Comparison of ENCODE assay signal across 18 cellular contexts in the genomic region with DNA sequence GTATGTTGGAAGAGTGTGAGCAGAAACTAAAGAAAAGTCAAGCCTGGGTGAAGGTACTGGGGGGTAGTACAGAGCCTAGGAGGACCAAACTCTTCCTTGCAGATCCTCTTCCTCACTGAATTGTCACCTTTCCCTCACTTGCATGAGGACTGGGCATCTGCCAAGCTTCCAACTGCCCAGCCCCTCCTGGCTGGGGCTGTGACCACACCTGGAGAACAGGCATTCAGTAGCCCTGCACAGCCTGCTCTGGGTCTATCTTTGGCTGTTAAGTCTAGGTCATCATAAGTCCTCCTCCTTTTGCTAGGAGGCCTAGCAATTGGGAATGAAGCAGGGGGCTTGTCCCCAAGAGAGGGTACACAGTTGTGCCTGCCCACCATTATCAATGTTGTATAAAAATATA. TPM values are rescaled to one million over a fixed set of nuclear protein-coding genes. Genes with fewer than 3 reads are reported as not detected.
A peak's percentile ranks its signal among the peaks of the same experiment; 100 is the strongest.
DNase-seq lines count a peak whose midpoint lies in the region; FAIRE-seq and TF ChIP-seq lines count a peak whose summit lies in the region.
"Had no signal": no experiment of that assay in that cellular context is flagged by ENCODE, and none has a peak within 500 bp of the region (broad histone marks: within the 10 kb centered on the region; RNA-seq: fewer than 3 reads in every experiment).

No MANE protein-coding gene starts in this region.

- no peak overlapping the region for H3K9ac ChIP-seq in parathyroid adenoma

- H3K27ac Mint-ChIP-seq in activated CD4-positive, alpha-beta T cell treated with anti-CD3 and anti-CD28 coated beads, Interleukin-2, amount 10 ng/mL, durations not matched to agents 24 days and 14 days = peak overlapping the region; percentile 41
- H3K27ac Mint-ChIP-seq in activated CD4-positive, alpha-beta T cell treated with anti-CD3 and anti-CD28 coated beads, Interleukin-2, amount 10 ng/mL, durations not matched to agents 7 days and 5 days = no peak overlapping the region
- peak overlapping the region; percentile 56 to 87 (median 64) for H3K27ac Mint-ChIP-seq in CD8-positive, alpha-beta memory T cell
- H3K27ac Mint-ChIP-seq in brain = peak overlapping the region; percentile 14 to 90 (median 57)

- H3K79me2 ChIP-seq in parathyroid adenoma = peaks cover 20% of the 10 kb centered on the region

- CTCF ChIA-PET in activated CD4-positive, alpha-beta T cell treated with anti-CD3 and anti-CD28 coated beads, Interleukin-2, amount 10 ng/mL, durations not matched to agents 7 days and 5 days (lab: Charles Lee) = no interaction called here
- CTCF ChIA-PET in CD8-positive, alpha-beta memory T cell (lab: Charles Lee) = interaction anchor here (1.7 kb wide), 1 partner anchor 55 kb away, joined by 3 read pairs; a partner anchor contains a TSS

- peaks cover 15% of the 10 kb centered on the region for H3K4me1 ChIP-seq in CD8-positive, alpha-beta memory T cell (ENCODE audit: insufficient read depth, low read length)
- H3K4me1 ChIP-seq in parathyroid adenoma = peaks cover 7% of the 10 kb centered on the region

- peak; percentile 49 for DNase-seq in activated CD4-positive, alpha-beta T cell treated with anti-CD3 and anti-CD28 coated beads, Interleukin-2, amount 10 ng/mL, durations not matched to agents 24 days and 14 days
- no peak for DNase-seq in activated CD4-positive, alpha-beta T cell treated with anti-CD3 and anti-CD28 coated beads, Interleukin-2, amount 10 ng/mL, durations not matched to agents 7 days and 5 days
- DNase-seq in CD8-positive, alpha-beta memory T cell = no peak
- DNase-seq in DMS79 (lab: John Stamatoyannopoulos, UW) = no peak
- no peak for DNase-seq in H54 (ENCODE audit: insufficient read length, low spot score)
- DNase-seq in mucosa of gallbladder (ENCODE audit: low spot score) = no peak
- DNase-seq: activated CD4-positive, alpha-beta T cell treated with anti-CD3 and anti-CD28 coated beads, Interleukin-2, amount 50 U/mL, for 4 hours; GDM1; H7; left ventricle myocardium inferior; NCI-H1105; NCI-H524 treated with DMSO at 0.1 percent for 48 hours; Right ventricle myocardium superior; stimulated activated CD4-positive, alpha-beta T cell treated with anti-CD3 and anti-CD28 coated beads, Interleukin-1b, Interleukin-23, amount 100 ng/mL, for 48 hours; uterus had no signal

- H3K27ac ChIP-seq in CD8-positive, alpha-beta memory T cell (ENCODE audit: low read depth, low read length) = no peak overlapping the region
- H3K27ac ChIP-seq in parathyroid adenoma = peak overlapping the region; percentile 18
- H3K27ac ChIP-seq: left ventricle myocardium inferior had no signal

- H3K4me3 Mint-ChIP-seq in activated CD4-positive, alpha-beta T cell treated with anti-CD3 and anti-CD28 coated beads, Interleukin-2, amount 10 ng/mL, durations not matched to agents 24 days and 14 days = no peak overlapping the region
- no peak overlapping the region for H3K4me3 Mint-ChIP-seq in activated CD4-positive, alpha-beta T cell treated with anti-CD3 and anti-CD28 coated beads, Interleukin-2, amount 10 ng/mL, durations not matched to agents 7 days and 5 days
- no peak overlapping the region for H3K4me3 Mint-ChIP-seq in CD8-positive, alpha-beta memory T cell
- no peak overlapping the region for H3K4me3 Mint-ChIP-seq in brain

- no peaks in the 10 kb centered on the region for H3K27me3 Mint-ChIP-seq in activated CD4-positive, alpha-beta T cell treated with anti-CD3 and anti-CD28 coated beads, Interleukin-2, amount 10 ng/mL, durations not matched to agents 24 days and 14 days
- H3K27me3 Mint-ChIP-seq in activated CD4-positive, alpha-beta T cell treated with anti-CD3 and anti-CD28 coated beads, Interleukin-2, amount 10 ng/mL, durations not matched to agents 7 days and 5 days = no peaks in the 10 kb centered on the region
- no peaks in the 10 kb centered on the region for H3K27me3 Mint-ChIP-seq in CD8-positive, alpha-beta memory T cell
- no peaks in the 10 kb centered on the region for H3K27me3 Mint-ChIP-seq in brain

- H3K9me3 Mint-ChIP-seq in activated CD4-positive, alpha-beta T cell treated with anti-CD3 and anti-CD28 coated beads, Interleukin-2, amount 10 ng/mL, durations not matched to agents 24 days and 14 days = no peaks in the 10 kb centered on the region
- H3K9me3 Mint-ChIP-seq in activated CD4-positive, alpha-beta T cell treated with anti-CD3 and anti-CD28 coated beads, Interleukin-2, amount 10 ng/mL, durations not matched to agents 7 days and 5 days = no peaks in the 10 kb centered on the region
- no peaks in the 10 kb centered on the region for H3K9me3 Mint-ChIP-seq in CD8-positive, alpha-beta memory T cell
- peaks cover 0 to 2% (median 0%) of the 10 kb centered on the region in 5 experiments for H3K9me3 Mint-ChIP-seq in brain

- H2AFZ ChIP-seq in parathyroid adenoma = no peak overlapping the region

- no peaks in the 10 kb centered on the region for H3K27me3 ChIP-seq in CD8-positive, alpha-beta memory T cell (ENCODE audit: insufficient read depth, low read length, poor library complexity, severe bottlenecking)
- H3K27me3 ChIP-seq in parathyroid adenoma (ENCODE audit: control insufficient read depth, insufficient read depth, low read length) = no peaks in the 10 kb centered on the region
- H3K27me3 ChIP-seq: uterus had no signal

- no peak for TF ChIP-seq CTCF in brain (conservative IDR thresholded peaks at IDR 0.05)
- TF ChIP-seq CTCF in parathyroid adenoma (IDR thresholded peaks at IDR 0.05) = no peak

- no peak for FAIRE-seq in H54 (lab: Jason Lieb, UNC)
- FAIRE-seq: A204.1 had no signal

- no peak for TF ChIP-seq POLR2A in H54 (IDR thresholded peaks at IDR 0.05; ENCODE audit: low read depth, low read length)

- H3K9me3 ChIP-seq in CD8-positive, alpha-beta memory T cell (ENCODE audit: low read length) = no peaks in the 10 kb centered on the region
- no peaks in the 10 kb centered on the region for H3K9me3 ChIP-seq in parathyroid adenoma (ENCODE audit: control insufficient read depth, low read length)
- H3K9me3 ChIP-seq: left ventricle myocardium inferior, uterus had no signal

- intact Hi-C loops in activated CD4-positive, alpha-beta T cell treated with anti-CD3 and anti-CD28 coated beads, Interleukin-2, amount 10 ng/mL, durations not matched to agents 24 days and 14 days (cut with micrococcal nuclease) = no loop called here

- H3K36me3 ChIP-seq in CD8-positive, alpha-beta memory T cell (ENCODE audit: insufficient read depth, low read length) = peaks cover 31% of the 10 kb centered on the region
- H3K36me3 ChIP-seq in parathyroid adenoma (ENCODE audit: control insufficient read depth, insufficient read depth, low read length) = no peaks in the 10 kb centered on the region
- H3K36me3 ChIP-seq: uterus had no signal

- peaks cover 44% of the 10 kb centered on the region for H3K36me3 Mint-ChIP-seq in activated CD4-positive, alpha-beta T cell treated with anti-CD3 and anti-CD28 coated beads, Interleukin-2, amount 10 ng/mL, durations not matched to agents 24 days and 14 days (ENCODE audit: low read depth)
- H3K36me3 Mint-ChIP-seq in activated CD4-positive, alpha-beta T cell treated with anti-CD3 and anti-CD28 coated beads, Interleukin-2, amount 10 ng/mL, durations not matched to agents 7 days and 5 days (ENCODE audit: low read depth) = peaks cover 45% of the 10 kb centered on the region
- peaks cover 0 to 66% (median 11%) of the 10 kb centered on the region in 3 donors for H3K36me3 Mint-ChIP-seq in CD8-positive, alpha-beta memory T cell
- peaks cover 43% of the 10 kb centered on the region for H3K36me3 Mint-ChIP-seq in brain

- no peak overlapping the region for H3K4me3 ChIP-seq in CD8-positive, alpha-beta memory T cell (ENCODE audit: low read length)
- no peak overlapping the region for H3K4me3 ChIP-seq in parathyroid adenoma (ENCODE audit: low read depth, low read length)
- H3K4me3 ChIP-seq: left ventricle myocardium inferior, uterus had no signal

- POLR2A ChIA-PET in activated CD4-positive, alpha-beta T cell treated with anti-CD3 and anti-CD28 coated beads, Interleukin-2, amount 10 ng/mL, durations not matched to agents 7 days and 5 days (lab: Charles Lee) = no interaction called here
- POLR2A ChIA-PET in CD8-positive, alpha-beta memory T cell (lab: Charles Lee) = no interaction called here

- no peak overlapping the region for H3K4me2 ChIP-seq in parathyroid adenoma (ENCODE audit: low read length)

- H3K4me1 Mint-ChIP-seq in activated CD4-positive, alpha-beta T cell treated with anti-CD3 and anti-CD28 coated beads, Interleukin-2, amount 10 ng/mL, durations not matched to agents 24 days and 14 days = peaks cover 4% of the 10 kb centered on the region
- H3K4me1 Mint-ChIP-seq in activated CD4-positive, alpha-beta T cell treated with anti-CD3 and anti-CD28 coated beads, Interleukin-2, amount 10 ng/mL, durations not matched to agents 7 days and 5 days = peaks cover 12% of the 10 kb centered on the region
- peaks cover 32 to 49% (median 44%) of the 10 kb centered on the region in 3 donors for H3K4me1 Mint-ChIP-seq in CD8-positive, alpha-beta memory T cell
- peaks cover 8% of the 10 kb centered on the region for H3K4me1 Mint-ChIP-seq in brain

RNA-seq across cellular contexts. Expression of a gene that starts 55.2 kb away (rescaled TPM):
- 25.4 and 29.9 TPM in 2 replicates for total RNA-seq in activated CD4-positive, alpha-beta T cell treated with anti-CD3 and anti-CD28 coated beads, Interleukin-2, amount 10 ng/mL, durations not matched to agents 24 days and 14 days
- 10 to 100 TPM; 25.0 to 27.0 TPM for total RNA-seq in activated CD4-positive, alpha-beta T cell treated with anti-CD3 and anti-CD28 coated beads, Interleukin-2, amount 10 ng/mL, durations not matched to agents 7 days and 5 days
- total RNA-seq in CD8-positive, alpha-beta memory T cell = 10 to 100 TPM; 33.1 to 36.1 TPM
- polyA plus RNA-seq in CD8-positive, alpha-beta memory T cell = 32.4 TPM
- polyA plus RNA-seq in brain (ENCODE audit: insufficient read depth, low read depth, low replicate concordance) = 5.8 TPM
- total RNA-seq in mucosa of gallbladder = 46.1 TPM
